Comparison of ENCODE assay signal across 12 cellular contexts in the genomic region with DNA sequence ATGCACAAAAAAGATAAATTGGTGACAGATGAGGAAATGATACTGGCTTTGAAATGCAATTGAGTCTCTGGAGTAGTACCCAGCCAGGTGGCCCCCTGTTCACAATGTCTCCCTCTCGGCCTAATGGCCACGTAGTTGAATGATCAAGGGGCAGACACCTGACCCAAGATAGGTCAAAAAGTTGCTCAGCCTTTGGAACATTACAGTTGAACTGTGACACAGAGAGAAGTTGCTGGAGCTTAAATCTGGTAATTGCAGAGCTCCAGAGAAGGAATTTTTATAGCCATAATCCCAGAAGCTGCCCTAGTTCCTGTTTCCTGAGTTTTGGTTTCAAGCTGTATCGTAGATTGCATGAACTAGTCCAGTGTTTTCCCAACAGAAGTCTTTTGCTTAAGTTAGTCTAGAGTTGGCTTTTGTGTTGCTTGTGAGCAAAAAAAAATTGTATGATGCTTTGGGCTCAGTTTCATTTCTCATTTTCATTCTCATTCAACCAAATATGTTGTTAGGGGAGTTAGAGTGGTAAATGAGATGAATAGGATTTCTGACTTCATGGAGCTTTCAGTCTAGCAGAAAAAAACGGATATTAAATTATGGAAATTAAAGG.
DNase-seq lines count a peak whose midpoint lies in the region; ATAC-seq and TF ChIP-seq lines count a peak whose summit lies in the region.
"Had no signal": no experiment of that assay in that cellular context is flagged by ENCODE, and none has a peak within 500 bp of the region (broad histone marks: within the 10 kb centered on the region; RNA-seq: fewer than 3 reads in every experiment).

No MANE protein-coding gene starts in this region.

- peak; percentile 87 for ATAC-seq in GM18907 (IDR thresholded peaks at IDR 0.05; ENCODE audit: unreplicated experiment)
- peak; percentile 54 for ATAC-seq in HG02571 (IDR thresholded peaks at IDR 0.05; ENCODE audit: unreplicated experiment)
- ATAC-seq in HG03565 (IDR thresholded peaks at IDR 0.05; ENCODE audit: unreplicated experiment), result peak; percentile 78
- ATAC-seq in gastroesophageal sphincter, result no peak
- ATAC-seq: foreskin keratinocyte; stimulated activated naive CD8-positive, alpha-beta T cell treated with anti-CD3 and anti-CD28 coated beads, Interleukin-15, Interleukin-2, amounts not matched to agents 100 U/mL and 50 U/mL, for 24 hours had no signal

- TF ChIP-seq POLR2A in gastroesophageal sphincter (IDR thresholded peaks at IDR 0.05), result no peak

- DNase-seq in renal cortical epithelial cell (ENCODE audit: low read depth) (peak; percentile 46), NCI-H1092 treated with DMSO at 0.1 percent for 48 hours (lab: John Stamatoyannopoulos, UW) (no peak), DMS79 (lab: John Stamatoyannopoulos, UW) (no peak)
- no peak for DNase-seq in stimulated activated CD4-positive, alpha-beta T cell treated with anti-CD3 and anti-CD28 coated beads, Interleukin-4, amount 100 ng/mL, for 4 hours
- DNase-seq: DMS53; foreskin keratinocyte; KG1; stimulated activated naive CD8-positive, alpha-beta T cell treated with anti-CD3 and anti-CD28 coated beads, Interleukin-15, Interleukin-2, amounts not matched to agents 100 U/mL and 50 U/mL, for 24 hours had no signal

- no peaks in the 10 kb centered on the region for H3K27me3 ChIP-seq in gastroesophageal sphincter
- H3K27me3 ChIP-seq: foreskin keratinocyte had no signal

- 63 to 77% methylated on average over 3 to 4 of the region's 4 CpGs for WGBS in gastroesophageal sphincter (ENCODE audit: low coverage in 1 of 2), 2 donors

- no peak for TF ChIP-seq CTCF in gastroesophageal sphincter (IDR thresholded peaks at IDR 0.05)

- H3K27ac ChIP-seq in gastroesophageal sphincter, result no peak overlapping the region
- H3K27ac ChIP-seq: foreskin keratinocyte had no signal

- TF ChIP-seq EP300 in gastroesophageal sphincter (IDR thresholded peaks at IDR 0.05), result no peak

- H3K9me3 ChIP-seq in gastroesophageal sphincter, result no peaks in the 10 kb centered on the region

- no peak overlapping the region for H3K4me3 ChIP-seq in gastroesophageal sphincter

- H3K4me1 ChIP-seq in gastroesophageal sphincter, result peaks cover 0 to 13% (median 2%) of the 10 kb centered on the region in 3 donors
- H3K4me1 ChIP-seq: foreskin keratinocyte had no signal

- H3K36me3 ChIP-seq in gastroesophageal sphincter, result no peaks in the 10 kb centered on the region
